1 cellular context compared by ENCODE assay signal in genomic region chr3:134708025-134708597, GRCh38.
TF ChIP-seq lines count a peak whose summit lies in the region.

No MANE protein-coding gene starts in this region.

TF ChIP-seq in SK-N-SH, 30 proteins besides CTCF, POLR2A, EP300 and RAD21 (continued from another document):
- TF ChIP-seq JUND (IDR thresholded peaks at IDR 0.05) = peak; percentile 61
- TF ChIP-seq CHD2 (IDR thresholded peaks at IDR 0.05; ENCODE audit: low read length, partially characterized antibody) = no peak
- peak; percentile 89 for TF ChIP-seq TCF12 (IDR thresholded peaks at IDR 0.05)
- peak; percentile 19; the same call in 1 of the 2 replicates for TF ChIP-seq POLR2AphosphoS5 (IDR thresholded peaks at IDR 0.05; ENCODE audit: low read depth, low read length)
- no peak for TF ChIP-seq FOXJ3 (CRISPR knock-in tag; IDR thresholded peaks at IDR 0.05)
